23 cellular contexts compared by ENCODE assay signal in the genomic region with DNA sequence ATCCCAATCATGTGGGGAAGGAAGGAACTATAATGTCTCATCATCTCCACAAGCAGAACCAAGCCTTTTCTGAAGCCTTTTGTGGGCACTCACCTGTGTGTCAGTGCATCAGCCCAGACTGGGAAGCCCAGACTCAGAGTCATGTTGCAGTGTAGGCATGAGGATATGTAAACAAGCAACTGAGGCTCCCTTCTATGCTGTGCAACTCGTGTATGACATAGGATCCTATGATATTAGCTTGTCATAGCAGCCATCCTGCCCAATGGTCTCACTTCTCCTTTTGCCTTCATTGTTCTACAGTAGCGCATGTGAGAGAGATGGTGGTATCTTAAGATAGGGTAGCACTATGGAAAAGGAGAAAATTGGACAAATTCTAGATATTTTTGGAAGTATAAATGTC.
DNase-seq lines count a peak whose midpoint lies in the region; ATAC-seq lines count a peak whose summit lies in the region.
"Had no signal": no experiment of that assay in that cellular context is flagged by ENCODE, and none has a peak within 500 bp of the region (broad histone marks: within the 10 kb centered on the region; RNA-seq: fewer than 3 reads in every experiment).

No MANE protein-coding gene starts in this region.

- no peak overlapping the region for H3K27ac Mint-ChIP-seq in naive thymus-derived CD4-positive, alpha-beta T cell
- H3K27ac Mint-ChIP-seq: activated CD8-positive, alpha-beta T cell treated with anti-CD3 and anti-CD28 coated beads for 36 hours; CD4-positive, CD25-positive, alpha-beta regulatory T cell; dendritic cell treated with granulocyte-macrophage colony-stimulating factor and Interleukin-4, amounts not matched to agents 40 ng/mL and 50 ng/mL, for 4 days had no signal

- no peaks in the 10 kb centered on the region for H3K4me1 Mint-ChIP-seq in naive thymus-derived CD4-positive, alpha-beta T cell
- H3K4me1 Mint-ChIP-seq: CD4-positive, CD25-positive, alpha-beta regulatory T cell had no signal

- H3K4me3 Mint-ChIP-seq in naive thymus-derived CD4-positive, alpha-beta T cell, result no peak overlapping the region
- H3K4me3 Mint-ChIP-seq: activated CD8-positive, alpha-beta T cell treated with anti-CD3 and anti-CD28 coated beads for 36 hours; CD4-positive, CD25-positive, alpha-beta regulatory T cell; dendritic cell treated with granulocyte-macrophage colony-stimulating factor and Interleukin-4, amounts not matched to agents 40 ng/mL and 50 ng/mL, for 4 days had no signal

- no peaks in the 10 kb centered on the region for H3K36me3 Mint-ChIP-seq in naive thymus-derived CD4-positive, alpha-beta T cell
- H3K36me3 Mint-ChIP-seq: CD4-positive, CD25-positive, alpha-beta regulatory T cell had no signal

- POLR2A ChIA-PET in naive thymus-derived CD4-positive, alpha-beta T cell (lab: Charles Lee), result no interaction called here

- no peaks in the 10 kb centered on the region for H3K9me3 ChIP-seq in naive thymus-derived CD4-positive, alpha-beta T cell (ENCODE audit: control insufficient read depth in 2 of 3, low read length in 3 of 3)
- H3K9me3 ChIP-seq: stomach, tibial nerve had no signal

- no peak for DNase-seq in naive thymus-derived CD4-positive, alpha-beta T cell
- no peak for DNase-seq in activated naive CD4-positive, alpha-beta T cell treated with Interleukin-2 at 50 U/mL for 16 hours
- DNase-seq in activated CD4-positive, alpha-beta T cell treated with anti-CD3 and anti-CD28 coated beads for 4 hours, result no peak
- DNase-seq in iPS-NIHi7 (ENCODE audit: extremely low spot score), result no peak
- DNase-seq in NCI-H82 treated with DMSO at 0.1 percent for 48 hours (lab: John Stamatoyannopoulos, UW; ENCODE audit: unreplicated experiment), result no peak
- DNase-seq: activated CD4-positive, CD25-positive, alpha-beta regulatory T cell; activated CD8-positive, alpha-beta T cell treated with anti-CD3 and anti-CD28 coated beads for 36 hours; activated naive CD4-positive, alpha-beta T cell; CD4-positive, CD25-positive, alpha-beta regulatory T cell; glutamatergic neuron; H7; mammary epithelial cell; NCI-H1436 treated with DMSO at 0.1 percent for 48 hours; NCI-H510A treated with DMSO at 0.1 percent for 48 hours; retina; stimulated activated CD4-positive, alpha-beta T cell treated with anti-CD3 and anti-CD28 coated beads, Interleukin-4, amount 100 ng/mL, for 24 hours; stomach; T-helper 9 cell had no signal

- intact Hi-C loops in naive thymus-derived CD4-positive, alpha-beta T cell (cut with micrococcal nuclease), result no loop called here

- H3K9me3 Mint-ChIP-seq in naive thymus-derived CD4-positive, alpha-beta T cell, result peaks cover 0 to 5% (median 0%) of the 10 kb centered on the region in 11 donors
- H3K9me3 Mint-ChIP-seq: activated CD8-positive, alpha-beta T cell treated with anti-CD3 and anti-CD28 coated beads for 36 hours; dendritic cell treated with granulocyte-macrophage colony-stimulating factor and Interleukin-4, amounts not matched to agents 40 ng/mL and 50 ng/mL, for 4 days had no signal

- CTCF ChIA-PET in naive thymus-derived CD4-positive, alpha-beta T cell (lab: Charles Lee), result no interaction called here

- H3K27me3 Mint-ChIP-seq in naive thymus-derived CD4-positive, alpha-beta T cell, result peaks cover 0 to 43% (median 29%) of the 10 kb centered on the region in 5 donors
- H3K27me3 Mint-ChIP-seq: dendritic cell treated with granulocyte-macrophage colony-stimulating factor and Interleukin-4, amounts not matched to agents 40 ng/mL and 50 ng/mL, for 4 days had no signal

- ATAC-seq in GM18517 (IDR thresholded peaks at IDR 0.05; ENCODE audit: unreplicated experiment) (peak; percentile 49), HG02798 (IDR thresholded peaks at IDR 0.05; ENCODE audit: poor library complexity, unreplicated experiment) (peak; percentile 45), HG03565 (IDR thresholded peaks at IDR 0.05; ENCODE audit: unreplicated experiment) (peak; percentile 73)
- peak; percentile 31 for ATAC-seq in naive thymus-derived CD4-positive, alpha-beta T cell
- ATAC-seq: activated CD8-positive, alpha-beta T cell treated with anti-CD3 and anti-CD28 coated beads for 36 hours had no signal

- no peaks in the 10 kb centered on the region for H3K27me3 ChIP-seq in naive thymus-derived CD4-positive, alpha-beta T cell (ENCODE audit: control insufficient read depth in 2 of 2, insufficient read depth in 2 of 2, low read length in 2 of 2)
- H3K27me3 ChIP-seq: stomach, tibial nerve had no signal

- H3K4me3 ChIP-seq in naive thymus-derived CD4-positive, alpha-beta T cell (ENCODE audit: low read length), result no peak overlapping the region
- H3K4me3 ChIP-seq: stomach, tibial nerve had no signal

- H3K36me3 ChIP-seq in naive thymus-derived CD4-positive, alpha-beta T cell (ENCODE audit: control insufficient read depth in 2 of 3, insufficient read depth in 3 of 3, low read length in 3 of 3), result no peaks in the 10 kb centered on the region
- H3K36me3 ChIP-seq: stomach, tibial nerve had no signal

- no peak overlapping the region for H3K27ac ChIP-seq in naive thymus-derived CD4-positive, alpha-beta T cell (ENCODE audit: low read depth, low read length)
- H3K27ac ChIP-seq: stomach, tibial nerve had no signal

- no peaks in the 10 kb centered on the region for H3K4me1 ChIP-seq in naive thymus-derived CD4-positive, alpha-beta T cell (ENCODE audit: control insufficient read depth in 2 of 2, insufficient read depth in 2 of 2, low read length in 2 of 2)
- H3K4me1 ChIP-seq: stomach, tibial nerve had no signal
